11 cellular contexts compared by ENCODE assay signal in genomic region chr18:51655327-51655698, GRCh38.
DNase-seq lines count a peak whose midpoint lies in the region; ATAC-seq and TF ChIP-seq lines count a peak whose summit lies in the region.
"Had no signal": no experiment of that assay in that cellular context is flagged by ENCODE, and none has a peak within 500 bp of the region (broad histone marks: within the 10 kb centered on the region; RNA-seq: fewer than 3 reads in every experiment).

No MANE protein-coding gene starts in this region.

- H3K36me3 Mint-ChIP-seq in effector memory CD8-positive, alpha-beta T cell (ENCODE audit: insufficient read depth), result no peaks in the 10 kb centered on the region

- peak; percentile 77 for ATAC-seq in HG02610 (IDR thresholded peaks at IDR 0.05; ENCODE audit: unreplicated experiment)
- peak; percentile 52 for ATAC-seq in HG03571 (IDR thresholded peaks at IDR 0.05; ENCODE audit: unreplicated experiment)
- no peak for ATAC-seq in effector memory CD8-positive, alpha-beta T cell (replicated peaks)
- no peak for ATAC-seq in upper lobe of left lung (ENCODE audit: low FRiP score in 2 of 2)

- H3K27me3 ChIP-seq in upper lobe of left lung, result no peaks in the 10 kb centered on the region

- peaks cover 19 to 26% of the 10 kb centered on the region in 2 donors for H3K27me3 Mint-ChIP-seq in effector memory CD8-positive, alpha-beta T cell

- no peaks in the 10 kb centered on the region for H3K9me3 ChIP-seq in upper lobe of left lung

- no peaks in the 10 kb centered on the region for H3K4me1 Mint-ChIP-seq in effector memory CD8-positive, alpha-beta T cell (ENCODE audit: low read depth in 2 of 2)

- no peak for TF ChIP-seq POLR2A in upper lobe of left lung (IDR thresholded peaks at IDR 0.05)

- peak; percentile 23 for DNase-seq in DMS53 (lab: John Stamatoyannopoulos, UW)
- DNase-seq in DMS53 treated with DMSO at 0.1 percent for 48 hours (lab: John Stamatoyannopoulos, UW; ENCODE audit: unreplicated experiment), result no peak
- DNase-seq in putamen (ENCODE audit: low spot score), result peak; percentile 75
- DNase-seq in effector memory CD8-positive, alpha-beta T cell, result no peak
- no peak for DNase-seq in UCSD-AML1 (lab: John Stamatoyannopoulos, UW; ENCODE audit: unreplicated experiment)
- no peak for DNase-seq in upper lobe of left lung
- DNase-seq: 8988T; activated naive CD4-positive, alpha-beta T cell treated with anti-CD3 and anti-CD28 coated beads, Interleukin-2, amount 50 U/mL, for 16 hours had no signal

- H3K27ac Mint-ChIP-seq in effector memory CD8-positive, alpha-beta T cell, result no peak overlapping the region
- H3K27ac Mint-ChIP-seq: T-helper 1 cell treated with Interleukin-12 subunit alpha and Interleukin-12 subunit beta and Interleukin-4 antibody, amounts not matched to agents 30 μg/mL and 1 μg/mL, for 36 hours had no signal

- no peaks in the 10 kb centered on the region for H3K36me3 ChIP-seq in upper lobe of left lung

- TF ChIP-seq CTCF in upper lobe of left lung (IDR thresholded peaks at IDR 0.05), result no peak

- H3K4me1 ChIP-seq in upper lobe of left lung, result no peaks in the 10 kb centered on the region

- H3K4me3 ChIP-seq in upper lobe of left lung, result no peak overlapping the region

- no peak overlapping the region for H3K4me3 Mint-ChIP-seq in effector memory CD8-positive, alpha-beta T cell
- H3K4me3 Mint-ChIP-seq: T-helper 1 cell treated with Interleukin-12 subunit alpha and Interleukin-12 subunit beta and Interleukin-4 antibody, amounts not matched to agents 30 μg/mL and 1 μg/mL, for 36 hours had no signal

- H3K27ac ChIP-seq in upper lobe of left lung, result no peak overlapping the region

- 72 to 80% methylated on average over 2 of the region's 2 CpGs for WGBS in upper lobe of left lung, 2 donors

- TF ChIP-seq EP300 in upper lobe of left lung (IDR thresholded peaks at IDR 0.05), result no peak

- no peaks in the 10 kb centered on the region for H3K9me3 Mint-ChIP-seq in effector memory CD8-positive, alpha-beta T cell
- H3K9me3 Mint-ChIP-seq: T-helper 1 cell treated with Interleukin-12 subunit alpha and Interleukin-12 subunit beta and Interleukin-4 antibody, amounts not matched to agents 30 μg/mL and 1 μg/mL, for 36 hours had no signal

Comparison
In these comparisons a context has a peak if more than half of its experiments do, and no peak if none do; other contexts are left out.
1. DNase-seq: peak in DMS53 (single experiment) and putamen (single experiment); none in DMS53 treated with DMSO at 0.1 percent for 48 hours (single experiment), effector memory CD8-positive, alpha-beta T cell (0 of 3), UCSD-AML1 (single experiment) and upper lobe of left lung (0 of 2).
2. ATAC-seq: peak in HG02610 (single experiment) and HG03571 (single experiment); none in effector memory CD8-positive, alpha-beta T cell (single experiment) and upper lobe of left lung (0 of 2).